ENCODE assay signal across 19 cellular contexts in the genomic region with DNA sequence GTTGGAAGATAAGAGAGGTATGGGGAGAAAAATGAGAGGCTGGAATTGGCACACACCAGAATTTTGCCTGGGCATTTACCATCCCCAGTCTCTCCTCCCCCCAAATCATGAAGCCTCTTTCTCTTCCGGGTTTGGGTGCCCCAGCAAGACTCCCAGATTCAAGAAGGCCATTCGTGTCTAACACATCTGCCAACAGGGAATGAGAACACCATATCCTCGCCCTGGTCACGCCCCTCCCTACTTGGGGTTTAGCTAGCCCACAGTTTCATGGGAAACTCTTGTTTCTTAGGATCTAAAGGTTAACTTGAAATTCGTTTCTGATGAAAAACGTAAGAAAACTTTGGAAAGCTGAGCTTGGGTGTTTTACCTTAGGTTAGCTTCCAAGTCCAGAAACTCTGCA.
DNase-seq lines count a peak whose midpoint lies in the region; ATAC-seq and TF ChIP-seq lines count a peak whose summit lies in the region.
"Had no signal": no experiment of that assay in that cellular context is flagged by ENCODE, and none has a peak within 500 bp of the region (broad histone marks: within the 10 kb centered on the region; RNA-seq: fewer than 3 reads in every experiment).

No MANE protein-coding gene starts in this region.

- no peaks in the 10 kb centered on the region for H4K20me1 ChIP-seq in PC-9 (ENCODE audit: insufficient read depth)

- CTCF ChIA-PET in PC-9 (lab: Charles Lee) = interaction anchor here (0.6 kb wide), 1 partner anchor 865 kb away, joined by 3 read pairs; no protein-coding TSS in a partner anchor
- CTCF ChIA-PET in activated naive CD4-positive, alpha-beta T cell treated with anti-CD3 and anti-CD28 coated beads for 36 hours (lab: Charles Lee) = interaction anchor here (0.7 to 1.2 kb wide), 2 partner anchors 185 to 260 kb away, joined by 3 read pairs; no protein-coding TSS in a partner anchor

- H3K79me2 ChIP-seq in PC-9 (ENCODE audit: low read depth) = no peaks in the 10 kb centered on the region

- H3K9me3 ChIP-seq in PC-9 (ENCODE audit: insufficient read depth, low read depth) (no peaks in the 10 kb centered on the region), gastroesophageal sphincter (no peaks in the 10 kb centered on the region)

- DNase-seq in Daoy (ENCODE audit: low read depth) (peak; percentile 49), PC-9 (no peak), NCI-H524 treated with DMSO at 0.1 percent for 48 hours (lab: John Stamatoyannopoulos, UW) (no peak), kidney tubule cell (ENCODE audit: low spot score) (no peak)
- no peak for DNase-seq in activated naive CD4-positive, alpha-beta T cell treated with anti-CD3 and anti-CD28 coated beads for 36 hours
- DNase-seq: activated CD4-positive, alpha-beta T cell treated with anti-CD3 and anti-CD28 coated beads for 1 hour; activated CD8-positive, alpha-beta memory T cell treated with anti-CD3 and anti-CD28 coated beads, Interleukin-2, amount 50 U/mL, for 4 hours; AML-193; left colon; naive B cell; NCI-H146; NCI-H345; NK-92 treated with Interleukin-12 subunit alpha and Interleukin-12 subunit beta, amount 100 ng/mL, for 24 hours; SHP77; stimulated activated naive CD4-positive, alpha-beta T cell had no signal

- ATAC-seq in gastroesophageal sphincter = no peak
- ATAC-seq: GM23338, left colon had no signal

- no peak overlapping the region for H3K4me2 ChIP-seq in PC-9
- H3K4me2 ChIP-seq: GM23338 had no signal

- H3K4me3 ChIP-seq in PC-9 (no peak overlapping the region), gastroesophageal sphincter (no peak overlapping the region)
- H3K4me3 ChIP-seq: GM23338 had no signal

- no peak overlapping the region for H3K4me3 Mint-ChIP-seq in activated naive CD4-positive, alpha-beta T cell treated with anti-CD3 and anti-CD28 coated beads for 36 hours
- H3K4me3 Mint-ChIP-seq: brain, GM23338 had no signal

- POLR2A ChIA-PET in PC-9 (lab: Charles Lee; ENCODE audit: unreplicated experiment) = interaction anchor here (0.6 kb wide), 1 partner anchor 209 kb away, joined by 10 read pairs; no protein-coding TSS in a partner anchor

- intact Hi-C loops in PC-9 (cut with micrococcal nuclease; ENCODE audit: unreplicated experiment) = no loop called here
- intact Hi-C loops in activated naive CD4-positive, alpha-beta T cell treated with anti-CD3 and anti-CD28 coated beads for 36 hours (cut with micrococcal nuclease) = no loop called here

- peaks cover 37% of the 10 kb centered on the region for H3F3A ChIP-seq in PC-9 (ENCODE audit: insufficient read depth, low read depth)

- peaks cover 79% of the 10 kb centered on the region for H3K4me1 ChIP-seq in PC-9 (replicated peaks; ENCODE audit: insufficient read depth)
- H3K4me1 ChIP-seq in gastroesophageal sphincter = peaks cover 12 to 63% (median 35%) of the 10 kb centered on the region in 3 donors

- H3K4me1 Mint-ChIP-seq in activated naive CD4-positive, alpha-beta T cell treated with anti-CD3 and anti-CD28 coated beads for 36 hours (ENCODE audit: low read depth) = peaks cover 32% of the 10 kb centered on the region

- H3K27ac ChIP-seq in PC-9 (peak overlapping the region; percentile 87), gastroesophageal sphincter (peak overlapping the region in 3 of 4 donors; percentile 60 to 78 (median 72)), temporal lobe (ENCODE audit: low read depth, low read length) (peak overlapping the region; percentile 19)

- no peak overlapping the region for H3K27ac Mint-ChIP-seq in activated naive CD4-positive, alpha-beta T cell treated with anti-CD3 and anti-CD28 coated beads for 36 hours
- H3K27ac Mint-ChIP-seq: GM23338 had no signal

- H3K27me3 Mint-ChIP-seq in activated naive CD4-positive, alpha-beta T cell treated with anti-CD3 and anti-CD28 coated beads for 36 hours (ENCODE audit: low read depth) = no peaks in the 10 kb centered on the region
- H3K27me3 Mint-ChIP-seq: naive B cell had no signal

- no peak for TF ChIP-seq EP300 in gastroesophageal sphincter (IDR thresholded peaks at IDR 0.05)

- H3K36me3 Mint-ChIP-seq in activated naive CD4-positive, alpha-beta T cell treated with anti-CD3 and anti-CD28 coated beads for 36 hours (ENCODE audit: low read depth) = no peaks in the 10 kb centered on the region
- H3K36me3 Mint-ChIP-seq: brain, naive B cell had no signal

- no peak for TF ChIP-seq POLR2A in gastroesophageal sphincter (IDR thresholded peaks at IDR 0.05)

- H3K36me3 ChIP-seq in PC-9 (ENCODE audit: low read depth) (no peaks in the 10 kb centered on the region), gastroesophageal sphincter (no peaks in the 10 kb centered on the region)

- no peaks in the 10 kb centered on the region for H3K9me3 Mint-ChIP-seq in activated naive CD4-positive, alpha-beta T cell treated with anti-CD3 and anti-CD28 coated beads for 36 hours
- H3K9me3 Mint-ChIP-seq: brain, GM23338 had no signal

- H3K27me3 ChIP-seq in PC-9 (ENCODE audit: insufficient read depth, low read depth) (no peaks in the 10 kb centered on the region), gastroesophageal sphincter (no peaks in the 10 kb centered on the region)

- BruUV-seq in PC-9 (replicated peaks; lab: Mats Ljungman, UMichigan) = no TSS peak

- no peak for TF ChIP-seq CTCF in PC-9 (conservative IDR thresholded peaks at IDR 0.05)
- no peak for TF ChIP-seq CTCF in gastroesophageal sphincter (IDR thresholded peaks at IDR 0.05)

- no peaks in the 10 kb centered on the region for H3K9me2 ChIP-seq in PC-9 (ENCODE audit: insufficient read depth)

- WGBS in gastroesophageal sphincter (ENCODE audit: low coverage in 1 of 2), 2 donors = 75 to 91% methylated on average over 4 to 6 of the region's 6 CpGs

- no peak overlapping the region for H2AFZ ChIP-seq in PC-9
- H2AFZ ChIP-seq: GM23338 had no signal

Comparison
In these comparisons a context has a peak if more than half of its experiments do, and no peak if none do; other contexts are left out.
1. H3K27ac ChIP-seq: peak in every context shown above with its lines; median percentile 87 in PC-9; 72 in gastroesophageal sphincter; 19 in temporal lobe.